In the genomic region with DNA sequence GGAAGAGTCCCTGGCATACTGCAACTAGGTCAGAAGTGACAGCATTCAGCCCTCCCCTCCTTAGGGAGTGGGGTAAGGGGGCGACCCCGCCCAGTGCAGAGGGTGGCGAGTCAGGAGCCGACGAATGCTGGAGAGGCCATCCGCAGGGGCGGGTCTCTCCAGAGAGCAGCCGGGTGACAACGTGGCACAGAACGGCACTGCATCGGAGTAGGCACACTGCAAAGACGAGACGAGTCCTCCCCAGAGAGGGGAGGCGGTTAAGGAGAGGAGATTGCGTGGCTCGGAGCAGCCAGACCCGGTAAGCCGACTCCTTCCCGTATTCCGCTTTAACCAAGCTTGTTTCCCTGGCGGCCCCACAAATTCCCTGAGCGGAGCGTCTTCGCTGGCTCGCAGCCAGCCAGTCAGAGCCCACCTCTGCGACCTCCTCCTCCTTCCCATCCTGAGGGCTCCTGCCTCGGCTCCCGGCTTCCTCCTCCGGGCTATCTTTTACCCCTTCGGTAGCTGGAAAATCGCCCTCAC, we compare ENCODE assay signal across 8 cellular contexts. TPM values are rescaled to one million over a fixed set of nuclear protein-coding genes. Genes with fewer than 3 reads are reported as not detected.
DNase-seq lines count a peak whose midpoint lies in the region; ATAC-seq lines count a peak whose summit lies in the region.

No MANE protein-coding gene starts in this region.

- H3K4me3 Mint-ChIP-seq in activated CD4-positive, alpha-beta T cell treated with anti-CD3 and anti-CD28 coated beads for 36 hours, result peak overlapping the region; percentile 49
- peak overlapping the region; percentile 37 for H3K4me3 Mint-ChIP-seq in activated T-helper 1 cell treated with anti-CD3 and anti-CD28 coated beads, Interleukin-12 subunit alpha, Interleukin-12 subunit beta, Interleukin-2, Interleukin-4 antibody, amounts not matched to agents 30 ng/mL and 10 ng/mL and 1 ng/mL, durations not matched to agents 14 hours and 24 hours and 36 hours

- no peaks in the 10 kb centered on the region for H3K9me3 Mint-ChIP-seq in activated CD4-positive, alpha-beta T cell treated with anti-CD3 and anti-CD28 coated beads for 36 hours (ENCODE audit: low read depth)
- H3K9me3 Mint-ChIP-seq in activated T-helper 1 cell treated with anti-CD3 and anti-CD28 coated beads, Interleukin-12 subunit alpha, Interleukin-12 subunit beta, Interleukin-2, Interleukin-4 antibody, amounts not matched to agents 30 ng/mL and 10 ng/mL and 1 ng/mL, durations not matched to agents 14 hours and 24 hours and 36 hours, result no peaks in the 10 kb centered on the region

- no peaks in the 10 kb centered on the region for H3K36me3 Mint-ChIP-seq in activated CD4-positive, alpha-beta T cell treated with anti-CD3 and anti-CD28 coated beads for 36 hours (ENCODE audit: low read depth)
- no peaks in the 10 kb centered on the region for H3K36me3 Mint-ChIP-seq in activated T-helper 1 cell treated with anti-CD3 and anti-CD28 coated beads, Interleukin-12 subunit alpha, Interleukin-12 subunit beta, Interleukin-2, Interleukin-4 antibody, amounts not matched to agents 30 ng/mL and 10 ng/mL and 1 ng/mL, durations not matched to agents 14 hours and 24 hours and 36 hours (ENCODE audit: low read depth)

- peak overlapping the region; percentile 89 for H3K9ac ChIP-seq in skeletal muscle satellite cell (ENCODE audit: low read depth, low read length)

- POLR2A ChIA-PET in activated CD4-positive, alpha-beta T cell treated with anti-CD3 and anti-CD28 coated beads for 36 hours (lab: Charles Lee), result interaction anchor here (0.6 kb wide), 1 partner anchor 228 kb away, joined by 5 read pairs; no protein-coding TSS in a partner anchor

- intact Hi-C loops in activated CD4-positive, alpha-beta T cell treated with anti-CD3 and anti-CD28 coated beads for 36 hours (cut with DNase I, micrococcal nuclease), result loop anchor here in 1 of 2 experiments (10.0 kb wide), 1 partner anchor 510 kb away; no protein-coding TSS in a partner anchor
- intact Hi-C loops in activated T-helper 1 cell treated with anti-CD3 and anti-CD28 coated beads, Interleukin-12 subunit alpha, Interleukin-12 subunit beta, Interleukin-2, Interleukin-4 antibody, amounts not matched to agents 30 ng/mL and 10 ng/mL and 1 ng/mL, durations not matched to agents 14 hours and 24 hours and 36 hours (cut with micrococcal nuclease), result loop anchor here (10.0 kb wide), 1 partner anchor 410 kb away; a partner anchor contains a TSS

- H3K9me3 ChIP-seq in skeletal muscle satellite cell (replicated peaks; ENCODE audit: low read length), result no peaks in the 10 kb centered on the region

- peaks cover 12% of the 10 kb centered on the region for H3K4me1 Mint-ChIP-seq in activated CD4-positive, alpha-beta T cell treated with anti-CD3 and anti-CD28 coated beads for 36 hours
- H3K4me1 Mint-ChIP-seq in activated T-helper 1 cell treated with anti-CD3 and anti-CD28 coated beads, Interleukin-12 subunit alpha, Interleukin-12 subunit beta, Interleukin-2, Interleukin-4 antibody, amounts not matched to agents 30 ng/mL and 10 ng/mL and 1 ng/mL, durations not matched to agents 14 hours and 24 hours and 36 hours (ENCODE audit: low read depth), result no peaks in the 10 kb centered on the region

- no peak overlapping the region for H3K27ac Mint-ChIP-seq in activated CD4-positive, alpha-beta T cell treated with anti-CD3 and anti-CD28 coated beads for 36 hours
- H3K27ac Mint-ChIP-seq in activated T-helper 1 cell treated with anti-CD3 and anti-CD28 coated beads, Interleukin-12 subunit alpha, Interleukin-12 subunit beta, Interleukin-2, Interleukin-4 antibody, amounts not matched to agents 30 ng/mL and 10 ng/mL and 1 ng/mL, durations not matched to agents 14 hours and 24 hours and 36 hours, result no peak overlapping the region

- H3K4me3 ChIP-seq in skeletal muscle satellite cell (ENCODE audit: low read length), result peak overlapping the region; percentile 86

- H3K27me3 ChIP-seq in skeletal muscle satellite cell (ENCODE audit: control insufficient read depth, insufficient read depth, low read length), result no peaks in the 10 kb centered on the region

- no peaks in the 10 kb centered on the region for H3K36me3 ChIP-seq in skeletal muscle satellite cell (ENCODE audit: insufficient read depth, low read length)

- peak overlapping the region; percentile 89 for H3K4me2 ChIP-seq in skeletal muscle satellite cell (ENCODE audit: low read length)

- CTCF ChIA-PET in activated CD4-positive, alpha-beta T cell treated with anti-CD3 and anti-CD28 coated beads for 36 hours (lab: Charles Lee), result interaction anchor here (1.0 to 1.7 kb wide), 2 partner anchors 151 to 517 kb away, joined by 3 to 5 read pairs; no protein-coding TSS in a partner anchor

- ATAC-seq in activated CD4-positive, alpha-beta T cell treated with anti-CD3 and anti-CD28 coated beads for 36 hours, result peak; percentile 61
- ATAC-seq in HG03457 (IDR thresholded peaks at IDR 0.05; ENCODE audit: unreplicated experiment), result no peak
- no peak for ATAC-seq in GM19035 (IDR thresholded peaks at IDR 0.05; ENCODE audit: unreplicated experiment)
- ATAC-seq in HG02798 (IDR thresholded peaks at IDR 0.05; ENCODE audit: poor library complexity, unreplicated experiment), result no peak

- H3K27me3 Mint-ChIP-seq in activated CD4-positive, alpha-beta T cell treated with anti-CD3 and anti-CD28 coated beads for 36 hours, result peaks cover 6% of the 10 kb centered on the region
- H3K27me3 Mint-ChIP-seq in activated T-helper 1 cell treated with anti-CD3 and anti-CD28 coated beads, Interleukin-12 subunit alpha, Interleukin-12 subunit beta, Interleukin-2, Interleukin-4 antibody, amounts not matched to agents 30 ng/mL and 10 ng/mL and 1 ng/mL, durations not matched to agents 14 hours and 24 hours and 36 hours (ENCODE audit: insufficient read depth), result peaks cover 4% of the 10 kb centered on the region

- peak; percentile 29 for DNase-seq in activated CD4-positive, alpha-beta T cell treated with anti-CD3 and anti-CD28 coated beads for 36 hours
- DNase-seq in activated CD4-positive, alpha-beta T cell treated with anti-CD3 and anti-CD28 coated beads for 4 hours, result no peak
- DNase-seq in activated T-helper 1 cell treated with anti-CD3 and anti-CD28 coated beads, Interleukin-12 subunit alpha, Interleukin-12 subunit beta, Interleukin-2, Interleukin-4 antibody, amounts not matched to agents 30 ng/mL and 10 ng/mL and 1 ng/mL, durations not matched to agents 14 hours and 24 hours and 36 hours (ENCODE audit: low spot score), result no peak
- peak; percentile 24 for DNase-seq in hepatic stellate cell (ENCODE audit: low spot score)

- peaks cover 12% of the 10 kb centered on the region for H3K4me1 ChIP-seq in skeletal muscle satellite cell (ENCODE audit: control insufficient read depth, insufficient read depth, low read length)

RNA-seq across cellular contexts. Expression of a gene that starts 54.9 kb away (rescaled TPM):
- total RNA-seq in activated CD4-positive, alpha-beta T cell treated with anti-CD3 and anti-CD28 coated beads for 36 hours, result 1 to 10 TPM in 1 of 2 experiments, under 1 TPM in 1; 0.62 to 1.3 TPM
- total RNA-seq in activated T-helper 1 cell treated with anti-CD3 and anti-CD28 coated beads, Interleukin-12 subunit alpha, Interleukin-12 subunit beta, Interleukin-2, Interleukin-4 antibody, amounts not matched to agents 30 ng/mL and 10 ng/mL and 1 ng/mL, durations not matched to agents 14 hours and 24 hours and 36 hours, result 3.3 and 4.1 TPM in 2 replicates
- 7.4 and 9.9 TPM in 2 replicates for total RNA-seq in skeletal muscle satellite cell (2012; rRNA removed)

Comparison
In these comparisons a context has a peak if more than half of its experiments do, and no peak if none do; other contexts are left out.
1. DNase-seq: peak in activated CD4-positive, alpha-beta T cell treated with anti-CD3 and anti-CD28 coated beads for 36 hours (single experiment) and hepatic stellate cell (single experiment); none in activated CD4-positive, alpha-beta T cell treated with anti-CD3 and anti-CD28 coated beads for 4 hours (0 of 2) and activated T-helper 1 cell treated with anti-CD3 and anti-CD28 coated beads, Interleukin-12 subunit alpha, Interleukin-12 subunit beta, Interleukin-2, Interleukin-4 antibody, amounts not matched to agents 30 ng/mL and 10 ng/mL and 1 ng/mL, durations not matched to agents 14 hours and 24 hours and 36 hours (single experiment).